In genomic region chr19:10544242-10544752, GRCh38 we compare ENCODE assay signal across 8 cellular contexts. TPM values are rescaled to one million over a fixed set of nuclear protein-coding genes. Genes with fewer than 3 reads are reported as not detected.
DNase-seq lines count a peak whose midpoint lies in the region; ATAC-seq and TF ChIP-seq lines count a peak whose summit lies in the region.

No MANE protein-coding gene starts in this region.

- TF ChIP-seq POLR2A in Peyer's patch (IDR thresholded peaks at IDR 0.05), result no peak

- H3K36me3 ChIP-seq in Peyer's patch, result peaks cover 0 to 38% (median 0%) of the 10 kb centered on the region in 3 donors
- H3K36me3 ChIP-seq in duodenal mucosa (ENCODE audit: control insufficient read depth in 1 of 2, insufficient read depth in 2 of 2, low read length in 2 of 2), result peaks cover 18 to 22% of the 10 kb centered on the region in 2 donors
- H3K36me3 ChIP-seq in mucosa of stomach (ENCODE audit: control insufficient read depth, insufficient read depth, low read length), result no peaks in the 10 kb centered on the region

- H3K4me1 ChIP-seq in Peyer's patch, result peaks cover 0 to 28% (median 9%) of the 10 kb centered on the region in 4 donors
- peaks cover 12 to 18% of the 10 kb centered on the region in 2 donors for H3K4me1 ChIP-seq in duodenal mucosa (ENCODE audit: control insufficient read depth in 1 of 2, insufficient read depth in 2 of 2, low read length in 2 of 2)
- H3K4me1 ChIP-seq in mucosa of stomach (ENCODE audit: control insufficient read depth, insufficient read depth, low read length), result peaks cover 6% of the 10 kb centered on the region

- H3K27me3 ChIP-seq in Peyer's patch (no peaks in the 10 kb centered on the region), duodenal mucosa (ENCODE audit: control insufficient read depth in 1 of 2, insufficient read depth in 2 of 2, low read length in 2 of 2) (no peaks in the 10 kb centered on the region), mucosa of stomach (ENCODE audit: control insufficient read depth, insufficient read depth, low read length) (no peaks in the 10 kb centered on the region)

- H3K9me3 ChIP-seq in Peyer's patch, result no peaks in the 10 kb centered on the region
- no peaks in the 10 kb centered on the region for H3K9me3 ChIP-seq in duodenal mucosa (ENCODE audit: control insufficient read depth in 1 of 2, low read length in 2 of 2)
- H3K9me3 ChIP-seq in mucosa of stomach (ENCODE audit: control insufficient read depth, low read length), result no peaks in the 10 kb centered on the region

- ATAC-seq in GM18907 (IDR thresholded peaks at IDR 0.05; ENCODE audit: unreplicated experiment), result peak; percentile 13
- ATAC-seq in GM21381 (IDR thresholded peaks at IDR 0.05; ENCODE audit: unreplicated experiment), result no peak

- no peak for TF ChIP-seq CTCF in 22Rv1 (IDR thresholded peaks at IDR 0.05)
- TF ChIP-seq CTCF in Peyer's patch (IDR thresholded peaks at IDR 0.05), result no peak

- peak overlapping the region; percentile 82 for H3K27ac ChIP-seq in 22Rv1
- H3K27ac ChIP-seq in Peyer's patch, result peak overlapping the region; percentile 90 to 96 (median 94)
- H3K27ac ChIP-seq in duodenal mucosa (ENCODE audit: low read depth, low read length), result peak overlapping the region; percentile 84

- peak overlapping the region; percentile 74 to 96 (median 94) for H3K4me3 ChIP-seq in Peyer's patch
- peak overlapping the region; percentile 84 to 98 for H3K4me3 ChIP-seq in duodenal mucosa (ENCODE audit: low read depth in 1 of 2, low read length in 2 of 2)
- H3K4me3 ChIP-seq in mucosa of stomach (ENCODE audit: low read length), result peak overlapping the region; percentile 84

- DNase-seq in Peyer's patch (peak; percentile 53 to 86 (median 83)), NCI-H2196 treated with DMSO at 0.1 percent for 48 hours (lab: John Stamatoyannopoulos, UW; ENCODE audit: unreplicated experiment) (no peak), EL (no peak)

- peak overlapping the region; percentile 82 to 92 for H3K9ac ChIP-seq in duodenal mucosa (ENCODE audit: low read depth in 1 of 2, low read length in 2 of 2)
- H3K9ac ChIP-seq in mucosa of stomach (ENCODE audit: low read length), result peak overlapping the region; percentile 91

RNA-seq across cellular contexts. Expression of gene ATG4D, which starts 0.6 kb away (rescaled TPM):
- 100 to 1,000 TPM in 3 of 4 donors, 10 to 100 TPM in 1; 36.3 to 169 (median 150) TPM for total RNA-seq in Peyer's patch

RNA-seq across cellular contexts. Expression of gene KRI1, which starts 21.5 kb away (rescaled TPM):
- total RNA-seq in Peyer's patch, result 10 to 100 TPM; 16.3 to 97.4 (median 20.0) TPM

RNA-seq across cellular contexts. Expression of gene CDKN2D, which starts 24.5 kb away (rescaled TPM):
- total RNA-seq in Peyer's patch, result 1 to 10 TPM; 3.3 to 7.7 (median 6.4) TPM

RNA-seq across cellular contexts. Expression of gene S1PR5, which starts 27.1 kb away (rescaled TPM):
- not detected for total RNA-seq in Peyer's patch

RNA-seq across cellular contexts. Expression of gene KEAP1, which starts 41.1 kb away (rescaled TPM):
- 10 to 100 TPM; 44.2 to 53.6 (median 46.9) TPM for total RNA-seq in Peyer's patch

Comparison
In these comparisons a context has a peak if more than half of its experiments do, and no peak if none do; other contexts are left out.
1. DNase-seq: peak in Peyer's patch (3 of 3); none in NCI-H2196 treated with DMSO at 0.1 percent for 48 hours (single experiment) and EL (single experiment).
2. Peak in every context shown above with its lines, with median percentiles within 50 percentile points of each other: H3K27ac ChIP-seq and H3K4me3 ChIP-seq.